In the genomic region with DNA sequence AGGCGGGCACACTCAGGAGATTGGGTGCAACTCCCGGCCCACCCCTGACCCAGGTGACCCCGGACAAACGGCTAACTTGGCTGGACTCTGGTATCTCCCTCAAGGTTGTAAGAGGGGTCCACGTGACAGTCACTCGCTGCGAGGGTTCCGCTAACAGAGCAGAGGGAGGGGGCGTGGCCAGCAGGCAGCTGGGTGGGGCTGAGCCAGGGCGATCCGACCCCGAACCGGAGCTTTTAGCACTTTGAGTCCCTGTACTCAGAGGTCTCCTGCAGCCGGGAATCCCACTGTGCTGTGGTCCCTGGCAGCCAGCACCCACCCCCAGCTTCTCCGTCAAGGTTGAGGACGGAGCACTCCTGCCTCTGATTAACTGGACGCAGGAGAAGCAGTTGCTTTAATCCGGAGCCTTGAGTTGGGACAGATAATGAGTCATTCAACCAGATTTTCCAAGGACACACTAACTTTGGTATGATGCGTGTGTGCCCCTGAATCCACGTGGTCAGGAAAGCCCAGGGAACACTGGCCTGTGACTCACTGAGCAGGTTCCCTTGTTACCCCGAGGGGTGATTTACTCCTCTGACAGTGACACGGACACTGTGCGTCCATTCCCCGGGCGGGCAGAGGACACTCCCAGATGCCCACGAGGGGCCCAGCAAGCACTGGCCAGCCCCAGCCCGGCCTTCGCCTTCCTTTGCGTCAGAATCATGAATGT, we compare ENCODE assay signal across 9 cellular contexts. TPM values are rescaled to one million over a fixed set of nuclear protein-coding genes. Genes with fewer than 3 reads are reported as not detected.
DNase-seq lines count a peak whose midpoint lies in the region; ATAC-seq and TF ChIP-seq lines count a peak whose summit lies in the region.
"Had no signal": no experiment of that assay in that cellular context is flagged by ENCODE, and none has a peak within 500 bp of the region (broad histone marks: within the 10 kb centered on the region; RNA-seq: fewer than 3 reads in every experiment).

No MANE protein-coding gene starts in this region.

- H3F3A ChIP-seq in neural progenitor cell (ENCODE audit: low read depth) = no peaks in the 10 kb centered on the region

- intact Hi-C loops in dorsolateral prefrontal cortex (cut with DNase I) = no loop called here

- H3K4me2 ChIP-seq in neural progenitor cell = peak overlapping the region; percentile 77
- H3K4me2 ChIP-seq in Karpas-422 (ENCODE audit: low read depth, low read length, poor library complexity, severe bottlenecking) = no peak overlapping the region

- H3K9ac ChIP-seq in neural progenitor cell (no peak overlapping the region), Karpas-422 (ENCODE audit: low read length) (no peak overlapping the region)

- TF ChIP-seq CTCF in dorsolateral prefrontal cortex (IDR thresholded peaks at IDR 0.05 in 54 of 56, conservative IDR thresholded peaks at IDR 0.05 in 2 of 56; ENCODE audit: low read depth in 1 of 56, partially characterized antibody in 56 of 56) (no peak), neural progenitor cell (IDR thresholded peaks at IDR 0.05) (no peak)

- H3K4me3 ChIP-seq in dorsolateral prefrontal cortex (peak overlapping the region in 2 of 59 donors; percentile 1 to 8), neural progenitor cell (peak overlapping the region; percentile 28), Karpas-422 (ENCODE audit: low read length) (no peak overlapping the region)

- H3K79me2 ChIP-seq in neural progenitor cell (ENCODE audit: low read depth) (no peaks in the 10 kb centered on the region), Karpas-422 (ENCODE audit: low read length) (no peaks in the 10 kb centered on the region)

- no peaks in the 10 kb centered on the region for H3K4me1 Mint-ChIP-seq in neural progenitor cell

- DNase-seq in EH (ENCODE audit: low read depth) = peak; percentile 34
- DNase-seq in NCI-H1694 (lab: John Stamatoyannopoulos, UW) = peak; percentile 6
- DNase-seq in dorsolateral prefrontal cortex = peak in 6 of 10 donors; percentile 9 to 45 (median 34)
- DNase-seq in neural progenitor cell (ENCODE audit: low spot score) = peak; percentile 79
- DNase-seq in SK-N-DZ (ENCODE audit: low spot score) = no peak
- no peak for DNase-seq in Karpas-422

- H3K9me3 ChIP-seq in neural progenitor cell (ENCODE audit: low read depth) (no peaks in the 10 kb centered on the region), Karpas-422 (ENCODE audit: low read length) (no peaks in the 10 kb centered on the region)
- H3K9me3 ChIP-seq: heart left ventricle had no signal

- ATAC-seq in GM21786 (IDR thresholded peaks at IDR 0.05; ENCODE audit: unreplicated experiment) = no peak
- ATAC-seq in GM19351 (IDR thresholded peaks at IDR 0.05; ENCODE audit: unreplicated experiment) = no peak

- no peak overlapping the region for H3K27ac ChIP-seq in dorsolateral prefrontal cortex
- no peak overlapping the region for H3K27ac ChIP-seq in neural progenitor cell
- no peak overlapping the region for H3K27ac ChIP-seq in Karpas-422 (ENCODE audit: low read length)
- H3K27ac ChIP-seq: heart left ventricle had no signal

- no peaks in the 10 kb centered on the region for H3K9me2 ChIP-seq in Karpas-422 (replicated peaks; ENCODE audit: insufficient read depth, low read length)

- no peak overlapping the region for H3K27ac Mint-ChIP-seq in neural progenitor cell

- peaks cover 4% of the 10 kb centered on the region for H3K4me1 ChIP-seq in neural progenitor cell
- H3K4me1 ChIP-seq in Karpas-422 (ENCODE audit: low read length) = no peaks in the 10 kb centered on the region

- peaks cover 23% of the 10 kb centered on the region for H3K27me3 Mint-ChIP-seq in neural progenitor cell (ENCODE audit: insufficient read depth, low read depth)

- H3K36me3 Mint-ChIP-seq in neural progenitor cell = no peaks in the 10 kb centered on the region

- H4K20me1 ChIP-seq in neural progenitor cell (ENCODE audit: low read depth) = no peaks in the 10 kb centered on the region
- H4K20me1 ChIP-seq in Karpas-422 (ENCODE audit: insufficient read depth, low read depth, low read length) = no peaks in the 10 kb centered on the region

- H2AFZ ChIP-seq in neural progenitor cell (replicated peaks) = peak overlapping the region; percentile 24
- H2AFZ ChIP-seq in Karpas-422 (ENCODE audit: low read length) = no peak overlapping the region

- H3K9me3 Mint-ChIP-seq in neural progenitor cell = peaks cover 5% of the 10 kb centered on the region

- peak overlapping the region; percentile 59 for H3K4me3 Mint-ChIP-seq in neural progenitor cell

- H3K27me3 ChIP-seq in dorsolateral prefrontal cortex (peaks cover 0 to 22% (median 0%) of the 10 kb centered on the region in 45 donors), neural progenitor cell (peaks cover 51% of the 10 kb centered on the region), Karpas-422 (ENCODE audit: low read length) (no peaks in the 10 kb centered on the region)

- H3K36me3 ChIP-seq in neural progenitor cell = no peaks in the 10 kb centered on the region
- H3K36me3 ChIP-seq in Karpas-422 (ENCODE audit: insufficient read depth, low read length) = no peaks in the 10 kb centered on the region

RNA-seq across cellular contexts. Expression of gene TRPM2, which starts 16.8 kb away (rescaled TPM):
- total RNA-seq in dorsolateral prefrontal cortex = 10 to 100 TPM; 29.8 to 83.7 (median 54.3) TPM
- 0.28 TPM in 1 of 2 replicates, not detected in the other for total RNA-seq in neural progenitor cell (ENCODE audit: low replicate concordance)
- 2.5 and 2.7 TPM in 2 replicates for polyA plus RNA-seq in SK-N-DZ (2014; cell fraction: cytosol; rRNA removed)
- polyA plus RNA-seq in SK-N-DZ (2014; cell fraction: nucleus; rRNA removed) = 0.35 and 4.2 TPM in 2 replicates
- total RNA-seq in Karpas-422 (2014; rRNA removed; shearing (Covaris generic); ENCODE audit: low replicate concordance) = 0.90 TPM in 1 of 2 replicates, not detected in the other

RNA-seq across cellular contexts. Expression of gene CFAP410, which starts 31.0 kb away (rescaled TPM):
- total RNA-seq in dorsolateral prefrontal cortex = 10 to 100 TPM; 23.3 to 59.4 (median 39.0) TPM
- total RNA-seq in neural progenitor cell (ENCODE audit: low replicate concordance) = 7.5 and 17.9 TPM in 2 replicates
- 15.8 and 18.8 TPM in 2 replicates for polyA plus RNA-seq in SK-N-DZ (2014; cell fraction: cytosol; rRNA removed)
- 22.7 and 35.3 TPM in 2 replicates for polyA plus RNA-seq in SK-N-DZ (2014; cell fraction: nucleus; rRNA removed)
- 7.9 and 12.8 TPM in 2 replicates for total RNA-seq in Karpas-422 (2014; rRNA removed; shearing (Covaris generic); ENCODE audit: low replicate concordance)

Comparison
In these comparisons a context has a peak if more than half of its experiments do, and no peak if none do; other contexts are left out.
1. DNase-seq: peak in EH (single experiment), NCI-H1694 (single experiment), dorsolateral prefrontal cortex (6 of 10) and neural progenitor cell (single experiment); none in SK-N-DZ (single experiment) and Karpas-422 (single experiment).
2. RNA of gene TRPM2, which starts 16.8 kb away (total RNA-seq): 29.8 to 83.7 TPM in dorsolateral prefrontal cortex; 0.28 TPM in neural progenitor cell and 0.90 TPM in Karpas-422; every median in the first group is over 10 times any median in the second.